In the genomic region with DNA sequence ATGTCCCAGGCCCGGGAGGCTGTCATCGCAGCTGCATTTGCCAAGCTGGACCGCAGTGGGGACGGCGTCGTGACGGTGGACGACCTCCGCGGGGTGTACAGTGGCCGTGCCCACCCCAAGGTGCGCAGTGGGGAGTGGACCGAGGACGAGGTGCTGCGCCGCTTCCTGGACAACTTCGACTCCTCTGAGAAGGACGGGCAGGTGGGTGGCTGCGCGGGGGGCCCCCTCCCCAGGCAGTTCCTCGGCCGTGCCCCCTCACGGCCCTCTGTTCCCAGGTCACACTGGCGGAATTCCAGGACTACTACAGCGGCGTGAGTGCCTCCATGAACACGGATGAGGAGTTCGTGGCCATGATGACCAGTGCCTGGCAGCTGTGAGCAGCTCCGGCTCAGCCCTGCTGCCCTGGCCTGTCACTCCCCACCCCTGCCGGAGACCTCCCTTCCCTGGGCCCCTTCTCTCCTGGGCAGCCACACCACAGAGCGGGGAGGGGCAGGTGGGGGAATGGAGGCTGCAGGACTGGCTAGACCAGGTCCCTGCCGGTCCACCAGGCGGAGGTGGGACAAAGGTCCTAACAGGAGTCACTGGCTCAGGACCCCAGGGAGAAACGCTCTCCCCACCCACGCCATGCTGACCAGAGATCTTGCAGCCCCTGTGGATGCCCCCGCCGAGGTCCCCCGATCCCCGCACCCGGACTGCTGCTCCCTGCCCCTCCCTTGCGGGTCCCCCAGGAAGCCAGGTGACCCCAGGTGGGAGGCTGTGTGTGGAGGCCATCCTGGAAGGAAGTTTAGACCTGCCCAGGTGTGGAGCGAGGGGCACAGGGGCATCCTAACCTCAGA, we compare ENCODE assay signal across 18 cellular contexts. TPM values are rescaled to one million over a fixed set of nuclear protein-coding genes. Genes with fewer than 3 reads are reported as not detected.
DNase-seq lines count a peak whose midpoint lies in the region; ATAC-seq and TF ChIP-seq lines count a peak whose summit lies in the region.
"Had no signal": no experiment of that assay in that cellular context is flagged by ENCODE, and none has a peak within 500 bp of the region (broad histone marks: within the 10 kb centered on the region; RNA-seq: fewer than 3 reads in every experiment).

No MANE protein-coding gene starts in this region.

- H3K9ac ChIP-seq in muscle layer of colon (ENCODE audit: low read length): no peak overlapping the region

- TF ChIP-seq CTCF in WTC11 (IDR thresholded peaks at IDR 0.05) (no peak), left ventricle myocardium inferior (IDR thresholded peaks at IDR 0.05; ENCODE audit: borderline replicate concordance) (no peak), Peyer's patch (IDR thresholded peaks at IDR 0.05) (no peak)

- DNase-seq in WTC11 (ENCODE audit: low spot score) (no peak), left ventricle myocardium inferior (no peak), CD1c-positive myeloid dendritic cell (ENCODE audit: extremely low spot score) (no peak), Peyer's patch (no peak), posterior vena cava (ENCODE audit: low spot score) (no peak)
- DNase-seq: activated T-cell treated with anti-CD3 and anti-CD28 coated beads, Interleukin-2, amount 50 U/mL, for 24 hours; cerebellar nuclear complex; DMS53; KBM-7; naive thymus-derived CD8-positive, alpha-beta T cell; NCI-H1105 had no signal

- H3K4me1 Mint-ChIP-seq in WTC11: no peaks in the 10 kb centered on the region
- H3K4me1 Mint-ChIP-seq: naive thymus-derived CD8-positive, alpha-beta T cell had no signal

- no peak for TF ChIP-seq POLR2A in Peyer's patch (IDR thresholded peaks at IDR 0.05)

- no peaks in the 10 kb centered on the region for H3K27me3 Mint-ChIP-seq in WTC11 (ENCODE audit: low read depth)
- H3K27me3 Mint-ChIP-seq: activated T-cell treated with anti-CD3 and anti-CD28 coated beads, Interleukin-2, amount 50 U/mL, for 24 hours; naive thymus-derived CD8-positive, alpha-beta T cell had no signal

- peaks cover 49% of the 10 kb centered on the region for H3K36me3 ChIP-seq in left ventricle myocardium inferior
- H3K36me3 ChIP-seq in muscle layer of colon (ENCODE audit: insufficient read depth, low read length): peaks cover 49% of the 10 kb centered on the region
- H3K36me3 ChIP-seq in urinary bladder (ENCODE audit: insufficient read depth): peaks cover 5% of the 10 kb centered on the region
- H3K36me3 ChIP-seq in Peyer's patch: peaks cover 0 to 54% (median 0%) of the 10 kb centered on the region in 3 donors

- CTCF ChIA-PET in WTC11 (lab: Charles Lee): interaction anchor here (2.3 kb wide), 1 partner anchor 111 kb away, joined by 8 read pairs; no protein-coding TSS in a partner anchor

- POLR2A ChIA-PET in WTC11 (lab: Charles Lee): no interaction called here

- H3K27ac ChIP-seq in left ventricle myocardium inferior (replicated peaks) (peak overlapping the region; percentile 69), muscle layer of colon (ENCODE audit: low read depth, low read length) (peak overlapping the region; percentile 46), urinary bladder (ENCODE audit: low read depth) (peak overlapping the region; percentile 79), Peyer's patch (no peak overlapping the region)

- no peaks in the 10 kb centered on the region for H3K27me3 ChIP-seq in left ventricle myocardium inferior (ENCODE audit: low read depth)
- no peaks in the 10 kb centered on the region for H3K27me3 ChIP-seq in muscle layer of colon (ENCODE audit: control insufficient read depth in 1 of 2, insufficient read depth in 2 of 2, low read length in 2 of 2)
- no peaks in the 10 kb centered on the region for H3K27me3 ChIP-seq in Peyer's patch
- H3K27me3 ChIP-seq: BLaER1 treated with 17β-estradiol and CSF1 and Interleukin-3, amounts not matched to agents 10 nM and 100 nM had no signal

- 79% methylated on average over 42 of the region's 42 CpGs for WGBS in urinary bladder

- peak; percentile 17; the same call in 1 of the 2 replicates for ATAC-seq in WTC11
- ATAC-seq: naive thymus-derived CD8-positive, alpha-beta T cell had no signal

- intact Hi-C loops in left ventricle myocardium inferior (cut with micrococcal nuclease) (no loop called here), posterior vena cava (cut with DNase I) (no loop called here)

- H3K4me1 ChIP-seq in left ventricle myocardium inferior (peaks cover 33% of the 10 kb centered on the region), muscle layer of colon (ENCODE audit: insufficient read depth, low read length) (peaks cover 12% of the 10 kb centered on the region), urinary bladder (ENCODE audit: insufficient read depth) (no peaks in the 10 kb centered on the region), Peyer's patch (peaks cover 0 to 6% (median 0%) of the 10 kb centered on the region in 4 donors)

- H3K9me3 Mint-ChIP-seq in WTC11: no peaks in the 10 kb centered on the region
- H3K9me3 Mint-ChIP-seq: activated T-cell treated with anti-CD3 and anti-CD28 coated beads, Interleukin-2, amount 50 U/mL, for 24 hours; naive thymus-derived CD8-positive, alpha-beta T cell had no signal

- H3K4me3 ChIP-seq in left ventricle myocardium inferior: no peak overlapping the region
- H3K4me3 ChIP-seq in muscle layer of colon (ENCODE audit: low read depth in 1 of 2, low read length in 2 of 2): no peak overlapping the region
- peak overlapping the region; percentile 11 for H3K4me3 ChIP-seq in urinary bladder (ENCODE audit: low read depth, low read length)
- H3K4me3 ChIP-seq in Peyer's patch: no peak overlapping the region
- H3K4me3 ChIP-seq: BLaER1 treated with 17β-estradiol and CSF1 and Interleukin-3, amounts not matched to agents 10 nM and 100 nM had no signal

- no peaks in the 10 kb centered on the region for H3K9me3 ChIP-seq in left ventricle myocardium inferior (replicated peaks)
- no peaks in the 10 kb centered on the region for H3K9me3 ChIP-seq in muscle layer of colon (ENCODE audit: low read length)
- H3K9me3 ChIP-seq in Peyer's patch: no peaks in the 10 kb centered on the region
- H3K9me3 ChIP-seq: BLaER1 treated with 17β-estradiol and CSF1 and Interleukin-3, amounts not matched to agents 10 nM and 100 nM had no signal

- peaks cover 13% of the 10 kb centered on the region for H3K36me3 Mint-ChIP-seq in WTC11

- no peak overlapping the region for H3K4me3 Mint-ChIP-seq in WTC11
- H3K4me3 Mint-ChIP-seq: activated T-cell treated with anti-CD3 and anti-CD28 coated beads, Interleukin-2, amount 50 U/mL, for 24 hours; naive thymus-derived CD8-positive, alpha-beta T cell had no signal

- no peak overlapping the region for H3K27ac Mint-ChIP-seq in WTC11

TF ChIP-seq in WTC11, 78 proteins besides CTCF, POLR2A, EP300 and RAD21 (continues in another document):
- TF ChIP-seq ZNF138 (CRISPR knock-in tag; conservative IDR thresholded peaks at IDR 0.05) (no peak), NFYB (CRISPR knock-in tag; conservative IDR thresholded peaks at IDR 0.05; ENCODE audit: low read depth) (no peak), PRRX2 (CRISPR knock-in tag; IDR thresholded peaks at IDR 0.05) (no peak), ZNF532 (CRISPR knock-in tag; IDR thresholded peaks at IDR 0.05; ENCODE audit: borderline replicate concordance) (no peak), ESRRA (CRISPR knock-in tag; IDR thresholded peaks at IDR 0.05; ENCODE audit: borderline replicate concordance) (0 out of 2 replicates have a peak, but pooled peaks have one; percentile 42), JAZF1 (CRISPR knock-in tag; IDR thresholded peaks at IDR 0.05) (no peak)

RNA-seq across cellular contexts. Expression of gene CAPS, which starts 1.1 kb away (rescaled TPM):
- total RNA-seq in WTC11 (2021) (4.6 to 5.8 TPM (median 5.3 TPM) in 3 replicates), left ventricle myocardium inferior (6.1 TPM), urinary bladder (26.5 TPM), Peyer's patch (10 to 100 TPM in 3 of 4 donors, 1 to 10 TPM in 1; 9.5 to 44.6 (median 24.4) TPM), posterior vena cava (1 to 10 TPM; 3.8 to 8.5 TPM)
- 41.9 TPM for polyA plus RNA-seq in urinary bladder

RNA-seq across cellular contexts. Expression of gene VMAC, which starts 10.5 kb away (rescaled TPM):
- total RNA-seq in WTC11 (2021): 2.5 to 3.3 TPM (median 3.3 TPM) in 3 replicates
- total RNA-seq in left ventricle myocardium inferior: 2.5 TPM
- total RNA-seq in urinary bladder: 10.7 TPM
- polyA plus RNA-seq in urinary bladder: 6.5 TPM
- 10 to 100 TPM in 3 of 4 donors, 1 to 10 TPM in 1; 9.6 to 24.8 (median 18.4) TPM for total RNA-seq in Peyer's patch
- total RNA-seq in posterior vena cava: 1 to 10 TPM; 2.4 to 5.0 TPM

RNA-seq across cellular contexts. Expression of gene NDUFA11, which starts 11.6 kb away (rescaled TPM):
- total RNA-seq in WTC11 (2021): 260 to 261 TPM (median 260 TPM) in 3 replicates
- total RNA-seq in left ventricle myocardium inferior: 590 TPM
- 114 TPM for total RNA-seq in urinary bladder
- polyA plus RNA-seq in urinary bladder: 520 TPM
- total RNA-seq in Peyer's patch: 100 to 1,000 TPM; 101 to 194 (median 169) TPM
- 100 to 1,000 TPM; 161 to 193 TPM for total RNA-seq in posterior vena cava

RNA-seq across cellular contexts. Expression of gene FUT5, which starts 44.8 kb away (rescaled TPM):
- total RNA-seq in WTC11 (2021): 0.16 to 0.23 TPM (median 0.17 TPM) in 3 replicates
- not detected for total RNA-seq in left ventricle myocardium inferior
- total RNA-seq in urinary bladder: not detected
- polyA plus RNA-seq in urinary bladder: not detected
- not detected for total RNA-seq in Peyer's patch
- not detected for total RNA-seq in posterior vena cava
- total RNA-seq: glomerular endothelial cell, renal cortical epithelial cell, SK-MEL-5 had no signal
- polyA plus RNA-seq: keratinocyte had no signal

Comparison
In these comparisons a context has a peak if more than half of its experiments do, and no peak if none do; other contexts are left out.
1. H3K27ac ChIP-seq: peak in left ventricle myocardium inferior (single experiment), muscle layer of colon (single experiment) and urinary bladder (single experiment); none in Peyer's patch (0 of 4).